Comparison of ENCODE assay signal across 1 cellular context in genomic region chr7:39595102-39595620, GRCh38.
TF ChIP-seq lines count a peak whose summit lies in the region.

No MANE protein-coding gene starts in this region.

TF ChIP-seq in SK-N-SH, 30 proteins besides CTCF, POLR2A, EP300 and RAD21 (continued from another document):
- TF ChIP-seq USF1 (IDR thresholded peaks at IDR 0.05; ENCODE audit: borderline replicate concordance, low read depth) (no peak), IRF3 (IDR thresholded peaks at IDR 0.05; ENCODE audit: low read depth, low read length) (no peak), EZH2phosphoT487 (IDR thresholded peaks at IDR 0.05; ENCODE audit: borderline replicate concordance, low read depth) (no peak)
- TF ChIP-seq, protein P1, sequence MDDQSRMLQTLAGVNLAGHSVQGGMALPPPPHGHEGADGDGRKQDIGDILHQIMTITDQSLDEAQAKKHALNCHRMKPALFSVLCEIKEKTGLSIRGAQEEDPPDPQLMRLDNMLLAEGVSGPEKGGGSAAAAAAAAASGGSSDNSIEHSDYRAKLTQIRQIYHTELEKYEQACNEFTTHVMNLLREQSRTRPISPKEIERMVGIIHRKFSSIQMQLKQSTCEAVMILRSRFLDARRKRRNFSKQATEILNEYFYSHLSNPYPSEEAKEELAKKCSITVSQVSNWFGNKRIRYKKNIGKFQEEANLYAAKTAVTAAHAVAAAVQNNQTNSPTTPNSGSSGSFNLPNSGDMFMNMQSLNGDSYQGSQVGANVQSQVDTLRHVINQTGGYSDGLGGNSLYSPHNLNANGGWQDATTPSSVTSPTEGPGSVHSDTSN (IDR thresholded peaks at IDR 0.05): peak; percentile 85
